1 cellular context compared by ENCODE assay signal in the genomic region with DNA sequence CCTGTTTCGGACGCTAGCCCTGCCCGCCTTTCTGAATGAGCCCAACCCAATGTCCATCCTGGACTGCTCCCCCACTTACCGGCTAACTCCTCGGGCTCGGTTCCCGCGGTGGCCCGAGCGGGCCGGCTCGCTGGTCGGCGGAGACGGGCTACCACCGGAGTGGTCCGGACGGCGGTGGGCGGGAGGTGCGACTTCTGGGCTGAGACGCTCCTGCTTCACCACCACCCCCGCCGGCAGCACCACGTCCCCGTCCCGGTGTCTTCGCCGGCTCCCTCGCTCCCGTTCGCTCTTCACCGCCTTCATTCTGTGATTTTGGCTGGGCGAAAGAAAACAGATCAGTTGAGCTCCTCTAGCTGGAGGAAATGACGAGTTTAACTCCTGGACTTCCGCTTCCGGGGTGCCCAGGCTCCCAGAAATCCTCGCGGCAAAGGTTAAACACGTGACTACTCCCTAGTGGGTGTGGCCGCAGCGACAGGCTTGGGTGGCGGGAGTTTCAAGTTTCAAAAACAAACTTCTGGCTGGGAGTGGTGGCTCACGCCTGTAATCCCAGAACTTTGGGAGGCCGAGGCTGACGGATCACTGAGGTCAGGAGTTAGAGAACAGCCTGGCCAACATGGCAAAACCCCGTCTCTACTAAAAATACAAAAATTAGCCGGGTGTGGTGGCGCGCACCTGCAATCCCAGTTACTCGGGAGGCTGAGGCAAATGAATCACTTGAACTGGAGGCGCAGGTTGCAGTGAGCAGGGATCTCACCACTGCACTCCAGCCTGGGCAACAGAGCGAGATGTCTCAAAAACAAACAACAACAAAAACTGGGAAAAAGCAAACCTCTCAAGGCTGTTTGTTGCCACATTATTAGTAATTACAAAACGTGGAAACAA.
TF ChIP-seq lines count a peak whose summit lies in the region.

TSS of gene SNIP1 (minus strand) at position 367 of the 882 bp plus-strand sequence. CDS start at position 303, 64 bp downstream.

TF ChIP-seq in HepG2, 621 proteins besides CTCF, POLR2A, EP300 and RAD21 (continued from another document and continues in another):
- TF ChIP-seq, protein P1, sequence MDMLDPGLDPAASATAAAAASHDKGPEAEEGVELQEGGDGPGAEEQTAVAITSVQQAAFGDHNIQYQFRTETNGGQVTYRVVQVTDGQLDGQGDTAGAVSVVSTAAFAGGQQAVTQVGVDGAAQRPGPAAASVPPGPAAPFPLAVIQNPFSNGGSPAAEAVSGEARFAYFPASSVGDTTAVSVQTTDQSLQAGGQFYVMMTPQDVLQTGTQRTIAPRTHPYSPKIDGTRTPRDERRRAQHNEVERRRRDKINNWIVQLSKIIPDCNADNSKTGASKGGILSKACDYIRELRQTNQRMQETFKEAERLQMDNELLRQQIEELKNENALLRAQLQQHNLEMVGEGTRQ (IDR thresholded peaks at IDR 0.05; ENCODE audit: low read depth, low read length) = peak; percentile 83
- TF ChIP-seq, protein P1 (CRISPR knock-in tag; IDR thresholded peaks at IDR 0.05; ENCODE audit: borderline replicate concordance) = peak; percentile 94; the same call in 1 of the 2 replicates
- TF ChIP-seq JDP2 (CRISPR knock-in tag; IDR thresholded peaks at IDR 0.05; ENCODE audit: borderline replicate concordance) (no peak), GABPA (IDR thresholded peaks at IDR 0.05; ENCODE audit: low read depth, low read length) (peak; percentile 85), GABPA (CRISPR knock-in tag; IDR thresholded peaks at IDR 0.05; ENCODE audit: low read depth) (peak; percentile 97), ZFP90 (CRISPR knock-in tag; IDR thresholded peaks at IDR 0.05; ENCODE audit: borderline replicate concordance) (0 out of 2 replicates have a peak, but pooled peaks have one; percentile 69), SOX13 (IDR thresholded peaks at IDR 0.05) (no peak), SOX13 (CRISPR knock-in tag; conservative IDR thresholded peaks at IDR 0.05 in 1 of 2, IDR thresholded peaks at IDR 0.05 in 1 of 2) (peak in 1 of 2 experiments; percentile 21; a peak in 1 of 4 replicates), TFDP1 (CRISPR knock-in tag; IDR thresholded peaks at IDR 0.05; ENCODE audit: borderline replicate concordance) (peak; percentile 99), HNF1A (IDR thresholded peaks at IDR 0.05; ENCODE audit: low read depth) (no peak), HNF1A (CRISPR knock-in tag; IDR thresholded peaks at IDR 0.05; ENCODE audit: borderline replicate concordance) (peak; percentile 50; the same call in 1 of the 2 replicates), SMC3 (IDR thresholded peaks at IDR 0.05; ENCODE audit: low read length) (no peak), PAF1 (CRISPR knock-in tag; IDR thresholded peaks at IDR 0.05) (no peak), ZNF598 (CRISPR knock-in tag; IDR thresholded peaks at IDR 0.05; ENCODE audit: borderline replicate concordance) (peak; percentile 82; the same call in 1 of the 2 replicates), ZNF263 (CRISPR knock-in tag; IDR thresholded peaks at IDR 0.05) (no peak), ATF4 (CRISPR knock-in tag; IDR thresholded peaks at IDR 0.05) (0 out of 4 replicates have a peak, but pooled peaks of 1 of the 2 experiments have one; percentile 14), UBTF (CRISPR knock-in tag; IDR thresholded peaks at IDR 0.05) (peak; percentile 52; the same call in 1 of the 2 replicates), GATAD1 (CRISPR knock-in tag; IDR thresholded peaks at IDR 0.05) (peak; percentile 98), ERF (CRISPR knock-in tag; IDR thresholded peaks at IDR 0.05) (peak; percentile 49; the same call in 1 of the 2 replicates), CENPX (CRISPR knock-in tag; IDR thresholded peaks at IDR 0.05) (no peak), ZNF558 (CRISPR knock-in tag; IDR thresholded peaks at IDR 0.05; ENCODE audit: borderline replicate concordance) (no peak), SP1 (IDR thresholded peaks at IDR 0.05) (no peak), SP1 (CRISPR knock-in tag; IDR thresholded peaks at IDR 0.05) (peak; percentile 90), ZNF788 (CRISPR knock-in tag; IDR thresholded peaks at IDR 0.05; ENCODE audit: borderline replicate concordance) (peak; percentile 76; the same call in 1 of the 2 replicates), ZBTB20 (CRISPR knock-in tag; IDR thresholded peaks at IDR 0.05; ENCODE audit: borderline replicate concordance, low read depth) (peak; percentile 59; the same call in 1 of the 2 replicates), DNMT3B (CRISPR knock-in tag; conservative IDR thresholded peaks at IDR 0.05) (no peak), MAZ (IDR thresholded peaks at IDR 0.05; ENCODE audit: borderline replicate concordance, low read depth, low read length) (no peak), MAZ (CRISPR knock-in tag; IDR thresholded peaks at IDR 0.05; ENCODE audit: low read depth) (no peak; the same call in 1 of the 2 replicates), TCF7L2 (IDR thresholded peaks at IDR 0.05; ENCODE audit: low read depth, low read length) (no peak), FLYWCH1 (CRISPR knock-in tag; IDR thresholded peaks at IDR 0.05) (no peak), HDAC6 (IDR thresholded peaks at IDR 0.05; ENCODE audit: low read depth, low read length) (no peak), FOXC1 (CRISPR knock-in tag; IDR thresholded peaks at IDR 0.05; ENCODE audit: borderline replicate concordance) (peak; percentile 57; the same call in 1 of the 2 replicates), ZNF883 (CRISPR knock-in tag; IDR thresholded peaks at IDR 0.05; ENCODE audit: not compliant biosample characterization) (peak; percentile 70), ZMYM2 (CRISPR knock-in tag; IDR thresholded peaks at IDR 0.05) (peak; percentile 77), TP53 (CRISPR knock-in tag; conservative IDR thresholded peaks at IDR 0.05) (no peak), SALL2 (CRISPR knock-in tag; IDR thresholded peaks at IDR 0.05) (0 out of 2 replicates have a peak, but pooled peaks have one; percentile 56), ZNF362 (CRISPR knock-in tag; IDR thresholded peaks at IDR 0.05; ENCODE audit: borderline replicate concordance) (peak; percentile 35; the same call in 1 of the 2 replicates), ZNF530 (CRISPR knock-in tag; IDR thresholded peaks at IDR 0.05; ENCODE audit: low read depth) (no peak), MATR3 (CRISPR knock-in tag; IDR thresholded peaks at IDR 0.05) (no peak), KAT7 (CRISPR knock-in tag; IDR thresholded peaks at IDR 0.05; ENCODE audit: borderline replicate concordance) (peak; percentile 71; the same call in 1 of the 2 replicates), MXD1 (CRISPR knock-in tag; IDR thresholded peaks at IDR 0.05) (peak; percentile 66; the same call in 1 of the 2 replicates), DMAP1 (CRISPR knock-in tag; IDR thresholded peaks at IDR 0.05) (peak; percentile 77; the same call in 1 of the 2 replicates), KMT2A (CRISPR knock-in tag; IDR thresholded peaks at IDR 0.05) (peak; percentile 83), ZNF501 (CRISPR knock-in tag; IDR thresholded peaks at IDR 0.05) (peak; percentile 83), NPAS2 (CRISPR knock-in tag; IDR thresholded peaks at IDR 0.05; ENCODE audit: borderline replicate concordance) (no peak), NFYB (CRISPR knock-in tag; IDR thresholded peaks at IDR 0.05) (peak; percentile 44; the same call in 1 of the 2 replicates), TFE3 (CRISPR knock-in tag; IDR thresholded peaks at IDR 0.05) (peak; percentile 87), ELF4 (CRISPR knock-in tag; IDR thresholded peaks at IDR 0.05; ENCODE audit: borderline replicate concordance) (0 out of 2 replicates have a peak, but pooled peaks have one; percentile 63)
- TF ChIP-seq, protein P2, sequence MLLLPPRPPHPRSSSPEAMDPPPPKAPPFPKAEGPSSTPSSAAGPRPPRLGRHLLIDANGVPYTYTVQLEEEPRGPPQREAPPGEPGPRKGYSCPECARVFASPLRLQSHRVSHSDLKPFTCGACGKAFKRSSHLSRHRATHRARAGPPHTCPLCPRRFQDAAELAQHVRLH (CRISPR knock-in tag; IDR thresholded peaks at IDR 0.05; ENCODE audit: borderline replicate concordance, low read depth) = peak; percentile 36; the same call in 1 of the 2 replicates
